12 cellular contexts compared by ENCODE assay signal in genomic region chrX:17861496-17862011, GRCh38. TPM values are rescaled to one million over a fixed set of nuclear protein-coding genes. Genes with fewer than 3 reads are reported as not detected.
A peak's percentile ranks its signal among the peaks of the same experiment; 100 is the strongest.
DNase-seq lines count a peak whose midpoint lies in the region; ATAC-seq, FAIRE-seq and TF ChIP-seq lines count a peak whose summit lies in the region.
"Had no signal": no experiment of that assay in that cellular context is flagged by ENCODE, and none has a peak within 500 bp of the region (broad histone marks: within the 10 kb centered on the region; RNA-seq: fewer than 3 reads in every experiment).

No MANE protein-coding gene starts in this region.

- H3K27me3 Mint-ChIP-seq in CD14-positive monocyte (ENCODE audit: low read depth in 3 of 3), result peaks cover 58 to 73% (median 63%) of the 10 kb centered on the region in 3 donors
- peaks cover 21% of the 10 kb centered on the region for H3K27me3 Mint-ChIP-seq in IgD-negative memory B cell

- ATAC-seq in GM19035 (IDR thresholded peaks at IDR 0.05; ENCODE audit: unreplicated experiment) (no peak), HG03565 (IDR thresholded peaks at IDR 0.05; ENCODE audit: unreplicated experiment) (no peak)

- H3K9me1 ChIP-seq in endothelial cell of umbilical vein (replicated peaks; ENCODE audit: control insufficient read depth, extremely low read depth, insufficient read depth, low read length), result no peaks in the 10 kb centered on the region

- POLR2A ChIA-PET in endothelial cell of umbilical vein (lab: Charles Lee), result no interaction called here

- no peak for FAIRE-seq in endothelial cell of umbilical vein (lab: Jason Lieb, UNC)

- H3K4me1 ChIP-seq in endothelial cell of umbilical vein (ENCODE audit: control insufficient read depth, extremely low read depth, insufficient read depth, low read length) (peaks cover 4% of the 10 kb centered on the region), neutrophil (ENCODE audit: control insufficient read depth in 1 of 2, insufficient read depth in 1 of 2, low read depth in 1 of 2, low read length in 1 of 2) (peaks cover 0 to 3% of the 10 kb centered on the region in 2 experiments)
- H3K4me1 ChIP-seq: left lung had no signal

- CTCF ChIA-PET in endothelial cell of umbilical vein (lab: Charles Lee), result no interaction called here

- no peak overlapping the region for H3K9ac ChIP-seq in endothelial cell of umbilical vein (replicated peaks; ENCODE audit: extremely low read depth, insufficient read depth, low read length)

- DNase-seq in CD14-positive monocyte (ENCODE audit: low spot score), result no peak
- DNase-seq in endothelial cell of umbilical vein (ENCODE audit: low read depth, low spot score), result no peak
- no peak for DNase-seq in effector CD4-positive, alpha-beta T cell
- DNase-seq in anterior cingulate cortex (lab: John Stamatoyannopoulos, UW), result no peak
- DNase-seq: DND-41; effector memory CD4-positive, alpha-beta T cell; NCI-H187 treated with DMSO at 0.1 percent for 48 hours had no signal

- no peak overlapping the region for H3K4me3 ChIP-seq in endothelial cell of umbilical vein (replicated peaks in 1 of 3; ENCODE audit: insufficient read depth in 1 of 3, low read depth in 1 of 3, low read length in 3 of 3)
- peak overlapping the region; percentile 3 to 60 for H3K4me3 ChIP-seq in neutrophil (ENCODE audit: low read depth in 1 of 2, low read length in 1 of 2)

- no peaks in the 10 kb centered on the region for H3K36me3 Mint-ChIP-seq in CD14-positive monocyte
- peaks cover 1% of the 10 kb centered on the region for H3K36me3 Mint-ChIP-seq in IgD-negative memory B cell

- H3K27ac Mint-ChIP-seq in CD14-positive monocyte (no peak overlapping the region), IgD-negative memory B cell (no peak overlapping the region)

- H3K9me3 ChIP-seq in endothelial cell of umbilical vein (replicated peaks; ENCODE audit: control insufficient read depth, insufficient read depth, low read length) (no peaks in the 10 kb centered on the region), neutrophil (no peaks in the 10 kb centered on the region)
- H3K9me3 ChIP-seq: left lung had no signal

- H3K27me3 ChIP-seq in endothelial cell of umbilical vein (ENCODE audit: control insufficient read depth in 2 of 2, insufficient read depth in 2 of 2, low read length in 2 of 2) (peaks cover 17 to 36% of the 10 kb centered on the region in 2 experiments), neutrophil (peaks cover 96% of the 10 kb centered on the region)

- H3K4me1 Mint-ChIP-seq in CD14-positive monocyte (no peaks in the 10 kb centered on the region), IgD-negative memory B cell (peaks cover 0 to 4% (median 1%) of the 10 kb centered on the region in 3 donors)

- H3K27ac ChIP-seq in endothelial cell of umbilical vein (ENCODE audit: insufficient read depth, low read depth, low read length) (no peak overlapping the region), neutrophil (no peak overlapping the region)
- H3K27ac ChIP-seq: left lung had no signal

- no peak overlapping the region for H3K4me2 ChIP-seq in endothelial cell of umbilical vein (ENCODE audit: insufficient read depth, low read length)

- H3K4me3 Mint-ChIP-seq in CD14-positive monocyte (peak overlapping the region; percentile 2 to 63), IgD-negative memory B cell (peak overlapping the region in 3 of 4 donors; percentile 43 to 57 (median 52))

- dilution Hi-C loops in endothelial cell of umbilical vein (cut with MboI; ENCODE audit: extremely low pct_ligation_motif_present, low sequenced_read_pairs), result no loop called here

- H3K79me2 ChIP-seq in endothelial cell of umbilical vein (ENCODE audit: control insufficient read depth, insufficient read depth, low read length), result no peaks in the 10 kb centered on the region

- no peak for TF ChIP-seq POLR2A in endothelial cell of umbilical vein (IDR thresholded peaks at IDR 0.05; ENCODE audit: low read depth, low read length)

- intact Hi-C loops in CD14-positive monocyte (cut with micrococcal nuclease), result no loop called here
- intact Hi-C loops in endothelial cell of umbilical vein (cut with micrococcal nuclease), result no loop called here

- H4K20me1 ChIP-seq in endothelial cell of umbilical vein (replicated peaks; ENCODE audit: control insufficient read depth, extremely low read depth, insufficient read depth, low read length), result no peaks in the 10 kb centered on the region

- BruUV-seq in endothelial cell of umbilical vein (replicated peaks; lab: Mats Ljungman, UMichigan), result no TSS peak

- H3K36me3 ChIP-seq in endothelial cell of umbilical vein (ENCODE audit: control insufficient read depth in 2 of 2, extremely low read depth in 1 of 2, insufficient read depth in 2 of 2, low read length in 2 of 2) (no peaks in the 10 kb centered on the region), neutrophil (no peaks in the 10 kb centered on the region)
- H3K36me3 ChIP-seq: left lung had no signal

- TF ChIP-seq CTCF in CD14-positive monocyte (IDR thresholded peaks at IDR 0.05), result no peak
- no peak for TF ChIP-seq CTCF in endothelial cell of umbilical vein (IDR thresholded peaks at IDR 0.05; ENCODE audit: extremely low read depth in 1 of 2, insufficient read depth in 1 of 2, low read depth in 1 of 2, low read length in 2 of 2)
- no peak for TF ChIP-seq CTCF in neutrophil (IDR thresholded peaks at IDR 0.05)

- H3K9me3 Mint-ChIP-seq in CD14-positive monocyte (peaks cover 0 to 8% (median 5%) of the 10 kb centered on the region in 7 donors), IgD-negative memory B cell (no peaks in the 10 kb centered on the region)

- H2AFZ ChIP-seq in endothelial cell of umbilical vein (ENCODE audit: low read depth, low read length), result no peak overlapping the region

TF ChIP-seq in endothelial cell of umbilical vein, 7 proteins besides CTCF, POLR2A, EP300 and RAD21:
- TF ChIP-seq GATA2 (IDR thresholded peaks at IDR 0.05; ENCODE audit: insufficient read depth, insufficient read length, low read depth, low read length) (no peak), EZH2 (IDR thresholded peaks at IDR 0.05; ENCODE audit: borderline replicate concordance, low read depth, low read length, severe bottlenecking) (peak; percentile 38)

RNA-seq across cellular contexts. Expression of gene RAI2, which starts 0.5 kb away (rescaled TPM):
- polyA plus RNA-seq in CD14-positive monocyte (not detected), IgD-negative memory B cell (not detected), endothelial cell of umbilical vein (0.19 and 0.27 TPM in 2 replicates)
- total RNA-seq in endothelial cell of umbilical vein, result 0.25 and 0.91 TPM in 2 replicates
- polyA plus RNA-seq in endothelial cell of umbilical vein (2011; cell fraction: cytosol; rRNA removed), result 0.21 and 0.25 TPM in 2 replicates
- polyA plus RNA-seq in endothelial cell of umbilical vein (2011; cell fraction: nucleus; rRNA removed), result 0.07 and 0.11 TPM in 2 replicates
- 6.4 and 7.2 TPM in 2 replicates for polyA plus RNA-seq in endothelial cell of umbilical vein (2012)
- polyA minus RNA-seq in endothelial cell of umbilical vein, result 0.08 and 0.24 TPM in 2 replicates
- polyA minus RNA-seq in endothelial cell of umbilical vein (2011; cell fraction: cytosol; rRNA and poly(A)+ RNA removed), result not detected
- 0.19 TPM in 1 of 2 replicates, not detected in the other for polyA minus RNA-seq in endothelial cell of umbilical vein (2011; cell fraction: nucleus; rRNA and poly(A)+ RNA removed)

Comparison
In these comparisons a context has a peak if more than half of its experiments do, and no peak if none do; other contexts are left out.
1. H3K4me3 ChIP-seq: peak in neutrophil (2 of 2); none in endothelial cell of umbilical vein (0 of 3).